In the genomic region with DNA sequence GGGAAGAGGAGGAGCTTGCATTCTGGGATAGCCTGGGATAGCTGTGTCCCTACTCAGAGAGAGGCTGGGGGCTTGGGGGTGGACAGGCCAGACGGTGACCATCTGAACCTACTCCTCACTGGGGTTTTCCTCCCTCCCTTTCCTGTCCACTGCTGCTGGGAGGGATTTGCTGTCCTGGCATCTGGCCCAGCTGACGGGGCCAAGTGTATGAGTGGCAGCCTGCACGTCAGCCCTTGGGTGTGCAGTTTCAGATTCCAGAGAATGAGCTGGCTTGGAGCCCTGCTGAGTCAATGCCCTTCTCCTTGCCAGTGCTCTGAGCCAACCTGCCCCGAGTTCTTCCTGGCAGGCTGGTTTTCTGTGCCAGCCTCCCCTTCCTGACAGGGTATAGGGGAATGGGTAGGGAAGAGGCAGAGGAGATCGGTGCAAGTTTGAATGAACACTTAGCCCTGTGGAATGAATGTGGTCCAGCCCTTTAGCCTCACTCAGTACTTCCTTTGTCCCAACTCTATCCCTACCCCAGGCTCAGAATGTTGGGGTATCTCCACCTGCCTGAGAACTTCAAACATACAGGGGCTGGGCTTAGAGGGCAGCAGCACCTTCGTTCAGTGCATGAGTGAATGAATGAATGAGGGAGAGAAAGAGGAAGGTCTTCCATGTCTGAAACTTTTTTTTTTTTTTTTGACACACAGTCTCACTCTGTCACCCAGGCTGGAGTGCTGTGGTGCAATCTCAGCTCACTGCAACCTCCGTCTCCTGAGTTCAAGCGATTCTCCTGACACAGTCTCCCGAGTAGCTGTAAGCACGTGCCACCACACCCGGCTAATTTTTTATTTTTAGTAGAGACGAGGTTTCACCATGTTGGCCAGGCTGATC, we compare ENCODE assay signal across 1 cellular context.
TF ChIP-seq lines count a peak whose summit lies in the region.

No MANE protein-coding gene starts in this region.

TF ChIP-seq in HepG2, 621 proteins besides CTCF, POLR2A, EP300 and RAD21 (continued from another document and continues in another):
- TF ChIP-seq PATZ1 (CRISPR knock-in tag; IDR thresholded peaks at IDR 0.05) (0 out of 2 replicates have a peak, but pooled peaks have one; percentile 43), ZNF563 (CRISPR knock-in tag; IDR thresholded peaks at IDR 0.05) (no peak), ZNF709 (CRISPR knock-in tag; IDR thresholded peaks at IDR 0.05) (no peak), ISL2 (CRISPR knock-in tag; IDR thresholded peaks at IDR 0.05) (no peak), PCBP1 (IDR thresholded peaks at IDR 0.05; ENCODE audit: borderline replicate concordance, low read depth, low read length) (0 out of 2 replicates have a peak, but pooled peaks have one; percentile 33), ZFYVE20 (CRISPR knock-in tag; IDR thresholded peaks at IDR 0.05; ENCODE audit: borderline replicate concordance, low read depth) (no peak), ZNF652 (CRISPR knock-in tag; IDR thresholded peaks at IDR 0.05; ENCODE audit: borderline replicate concordance, low read depth) (no peak), IRF2 (CRISPR knock-in tag; IDR thresholded peaks at IDR 0.05) (no peak), SMAD1 (CRISPR knock-in tag; IDR thresholded peaks at IDR 0.05; ENCODE audit: borderline replicate concordance, low read depth) (no peak), MYC (CRISPR knock-in tag; IDR thresholded peaks at IDR 0.05; ENCODE audit: borderline replicate concordance) (0 out of 2 replicates have a peak, but pooled peaks have one; percentile 35), SOX5 (CRISPR knock-in tag; IDR thresholded peaks at IDR 0.05; ENCODE audit: borderline replicate concordance) (peak; percentile 54; the same call in 1 of the 2 replicates), RFX5 (IDR thresholded peaks at IDR 0.05; ENCODE audit: low read depth, low read length) (peak; percentile 51; the same call in 1 of the 2 replicates), MAFF (IDR thresholded peaks at IDR 0.05; ENCODE audit: low read depth, low read length) (peak; percentile 68), MIER3 (CRISPR knock-in tag; IDR thresholded peaks at IDR 0.05; ENCODE audit: borderline replicate concordance) (0 out of 2 replicates have a peak, but pooled peaks have one; percentile 19), FOXK1 (CRISPR knock-in tag; IDR thresholded peaks at IDR 0.05; ENCODE audit: borderline replicate concordance, low read depth) (no peak), RNF219 (CRISPR knock-in tag; IDR thresholded peaks at IDR 0.05) (no peak), ARHGAP35 (CRISPR knock-in tag; IDR thresholded peaks at IDR 0.05; ENCODE audit: borderline replicate concordance) (no peak), ZSCAN20 (CRISPR knock-in tag; IDR thresholded peaks at IDR 0.05; ENCODE audit: borderline replicate concordance) (no peak), ZSCAN25 (CRISPR knock-in tag; IDR thresholded peaks at IDR 0.05) (peak; percentile 57; the same call in 1 of the 2 replicates), MTA1 (CRISPR knock-in tag; IDR thresholded peaks at IDR 0.05; ENCODE audit: borderline replicate concordance) (peak; percentile 44; the same call in 1 of the 2 replicates), HHEX (CRISPR knock-in tag; IDR thresholded peaks at IDR 0.05) (no peak), E2F5 (CRISPR knock-in tag; conservative IDR thresholded peaks at IDR 0.05) (no peak), FOXP1 (IDR thresholded peaks at IDR 0.05) (no peak), FOXP1 (CRISPR knock-in tag; IDR thresholded peaks at IDR 0.05) (no peak), POGZ (CRISPR knock-in tag; IDR thresholded peaks at IDR 0.05) (no peak), ZNF10 (CRISPR knock-in tag; IDR thresholded peaks at IDR 0.05; ENCODE audit: borderline replicate concordance, low read depth) (no peak), PITX1 (CRISPR knock-in tag; IDR thresholded peaks at IDR 0.05) (peak; percentile 84), ZNF782 (CRISPR knock-in tag; IDR thresholded peaks at IDR 0.05; ENCODE audit: borderline replicate concordance) (no peak), ZNF574 (CRISPR knock-in tag; IDR thresholded peaks at IDR 0.05) (peak; percentile 37), ZFP37 (CRISPR knock-in tag; IDR thresholded peaks at IDR 0.05; ENCODE audit: borderline replicate concordance) (no peak), LCORL (IDR thresholded peaks at IDR 0.05) (no peak), LCORL (CRISPR knock-in tag; IDR thresholded peaks at IDR 0.05) (peak; percentile 86), PLRG1 (conservative IDR thresholded peaks at IDR 0.05) (no peak), KMT2B (CRISPR knock-in tag; IDR thresholded peaks at IDR 0.05) (no peak), HDAC2 (CRISPR knock-in tag; IDR thresholded peaks at IDR 0.05) (peak; percentile 61; the same call in 1 of the 2 replicates), REXO4 (CRISPR knock-in tag; IDR thresholded peaks at IDR 0.05; ENCODE audit: borderline replicate concordance) (no peak), ZNF703 (CRISPR knock-in tag; IDR thresholded peaks at IDR 0.05; ENCODE audit: borderline replicate concordance) (no peak)
- TF ChIP-seq, protein P1, sequence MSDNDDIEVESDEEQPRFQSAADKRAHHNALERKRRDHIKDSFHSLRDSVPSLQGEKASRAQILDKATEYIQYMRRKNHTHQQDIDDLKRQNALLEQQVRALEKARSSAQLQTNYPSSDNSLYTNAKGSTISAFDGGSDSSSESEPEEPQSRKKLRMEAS (IDR thresholded peaks at IDR 0.05): 0 out of 2 replicates have a peak, but pooled peaks have one; percentile 48
- TF ChIP-seq, protein P2, sequence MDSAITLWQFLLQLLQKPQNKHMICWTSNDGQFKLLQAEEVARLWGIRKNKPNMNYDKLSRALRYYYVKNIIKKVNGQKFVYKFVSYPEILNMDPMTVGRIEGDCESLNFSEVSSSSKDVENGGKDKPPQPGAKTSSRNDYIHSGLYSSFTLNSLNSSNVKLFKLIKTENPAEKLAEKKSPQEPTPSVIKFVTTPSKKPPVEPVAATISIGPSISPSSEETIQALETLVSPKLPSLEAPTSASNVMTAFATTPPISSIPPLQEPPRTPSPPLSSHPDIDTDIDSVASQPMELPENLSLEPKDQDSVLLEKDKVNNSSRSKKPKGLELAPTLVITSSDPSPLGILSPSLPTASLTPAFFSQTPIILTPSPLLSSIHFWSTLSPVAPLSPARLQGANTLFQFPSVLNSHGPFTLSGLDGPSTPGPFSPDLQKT (CRISPR knock-in tag; IDR thresholded peaks at IDR 0.05; ENCODE audit: borderline replicate concordance): no peak
- TF ChIP-seq, protein P3, sequence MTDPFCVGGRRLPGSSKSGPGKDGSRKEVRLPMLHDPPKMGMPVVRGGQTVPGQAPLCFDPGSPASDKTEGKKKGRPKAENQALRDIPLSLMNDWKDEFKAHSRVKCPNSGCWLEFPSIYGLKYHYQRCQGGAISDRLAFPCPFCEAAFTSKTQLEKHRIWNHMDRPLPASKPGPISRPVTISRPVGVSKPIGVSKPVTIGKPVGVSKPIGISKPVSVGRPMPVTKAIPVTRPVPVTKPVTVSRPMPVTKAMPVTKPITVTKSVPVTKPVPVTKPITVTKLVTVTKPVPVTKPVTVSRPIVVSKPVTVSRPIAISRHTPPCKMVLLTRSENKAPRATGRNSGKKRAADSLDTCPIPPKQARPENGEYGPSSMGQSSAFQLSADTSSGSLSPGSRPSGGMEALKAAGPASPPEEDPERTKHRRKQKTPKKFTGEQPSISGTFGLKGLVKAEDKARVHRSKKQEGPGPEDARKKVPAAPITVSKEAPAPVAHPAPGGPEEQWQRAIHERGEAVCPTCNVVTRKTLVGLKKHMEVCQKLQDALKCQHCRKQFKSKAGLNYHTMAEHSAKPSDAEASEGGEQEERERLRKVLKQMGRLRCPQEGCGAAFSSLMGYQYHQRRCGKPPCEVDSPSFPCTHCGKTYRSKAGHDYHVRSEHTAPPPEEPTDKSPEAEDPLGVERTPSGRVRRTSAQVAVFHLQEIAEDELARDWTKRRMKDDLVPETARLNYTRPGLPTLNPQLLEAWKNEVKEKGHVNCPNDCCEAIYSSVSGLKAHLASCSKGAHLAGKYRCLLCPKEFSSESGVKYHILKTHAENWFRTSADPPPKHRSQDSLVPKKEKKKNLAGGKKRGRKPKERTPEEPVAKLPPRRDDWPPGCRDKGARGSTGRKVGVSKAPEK (CRISPR knock-in tag; IDR thresholded peaks at IDR 0.05; ENCODE audit: borderline replicate concordance): no peak
- TF ChIP-seq, protein P4, sequence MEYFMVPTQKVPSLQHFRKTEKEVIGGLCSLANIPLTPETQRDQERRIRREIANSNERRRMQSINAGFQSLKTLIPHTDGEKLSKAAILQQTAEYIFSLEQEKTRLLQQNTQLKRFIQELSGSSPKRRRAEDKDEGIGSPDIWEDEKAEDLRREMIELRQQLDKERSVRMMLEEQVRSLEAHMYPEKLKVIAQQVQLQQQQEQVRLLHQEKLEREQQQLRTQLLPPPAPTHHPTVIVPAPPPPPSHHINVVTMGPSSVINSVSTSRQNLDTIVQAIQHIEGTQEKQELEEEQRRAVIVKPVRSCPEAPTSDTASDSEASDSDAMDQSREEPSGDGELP (IDR thresholded peaks at IDR 0.05; ENCODE audit: borderline replicate concordance, low read depth): peak; percentile 94
- TF ChIP-seq, protein P5, sequence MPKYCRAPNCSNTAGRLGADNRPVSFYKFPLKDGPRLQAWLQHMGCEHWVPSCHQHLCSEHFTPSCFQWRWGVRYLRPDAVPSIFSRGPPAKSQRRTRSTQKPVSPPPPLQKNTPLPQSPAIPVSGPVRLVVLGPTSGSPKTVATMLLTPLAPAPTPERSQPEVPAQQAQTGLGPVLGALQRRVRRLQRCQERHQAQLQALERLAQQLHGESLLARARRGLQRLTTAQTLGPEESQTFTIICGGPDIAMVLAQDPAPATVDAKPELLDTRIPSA (CRISPR knock-in tag; IDR thresholded peaks at IDR 0.05; ENCODE audit: borderline replicate concordance): no peak
- TF ChIP-seq, protein P6, sequence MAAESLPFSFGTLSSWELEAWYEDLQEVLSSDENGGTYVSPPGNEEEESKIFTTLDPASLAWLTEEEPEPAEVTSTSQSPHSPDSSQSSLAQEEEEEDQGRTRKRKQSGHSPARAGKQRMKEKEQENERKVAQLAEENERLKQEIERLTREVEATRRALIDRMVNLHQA (CRISPR knock-in tag; IDR thresholded peaks at IDR 0.05): no peak
